Comparison of ENCODE assay signal across 18 cellular contexts in genomic region chr1:22123071-22123390, GRCh38. TPM values are rescaled to one million over a fixed set of nuclear protein-coding genes. Genes with fewer than 3 reads are reported as not detected.
A peak's percentile ranks its signal among the peaks of the same experiment; 100 is the strongest.
DNase-seq lines count a peak whose midpoint lies in the region; ATAC-seq and TF ChIP-seq lines count a peak whose summit lies in the region.
"Had no signal": no experiment of that assay in that cellular context is flagged by ENCODE, and none has a peak within 500 bp of the region (broad histone marks: within the 10 kb centered on the region; RNA-seq: fewer than 3 reads in every experiment).

No MANE protein-coding gene starts in this region.

- H3K27me3 Mint-ChIP-seq in mesothelial cell of epicardium (ENCODE audit: low read depth) = no peaks in the 10 kb centered on the region

- peaks cover 51% of the 10 kb centered on the region for H4K20me1 ChIP-seq in SK-N-SH (ENCODE audit: insufficient read depth)

- H3K9me3 ChIP-seq in SK-N-SH (no peaks in the 10 kb centered on the region), esophagus squamous epithelium (no peaks in the 10 kb centered on the region)
- H3K9me3 ChIP-seq: BLaER1 had no signal

- no peak overlapping the region for H3K4me2 ChIP-seq in SK-N-SH
- H3K4me2 ChIP-seq: BLaER1 had no signal

- WGBS in SK-N-SH (ENCODE audit: low lambda C conversion rate) = 79% methylated on average over 7 of the region's 8 CpGs
- WGBS in esophagus squamous epithelium, 2 donors = 43 to 80% methylated on average over 1 to 7 of the region's 8 CpGs

- H3K9ac ChIP-seq in SK-N-SH = no peak overlapping the region
- H3K9ac ChIP-seq: BLaER1 had no signal

- H3K9me2 ChIP-seq in SK-N-SH = no peaks in the 10 kb centered on the region

- no peak for TF ChIP-seq EP300 in SK-N-SH (IDR thresholded peaks at IDR 0.05; ENCODE audit: borderline replicate concordance in 1 of 2, low read depth in 1 of 2, low read length in 1 of 2)

- ATAC-seq in SK-N-SH treated with all-trans-retinoic acid at 6 μM for 48 hours = no peak
- ATAC-seq in HG03108 (IDR thresholded peaks at IDR 0.05; ENCODE audit: unreplicated experiment) = no peak
- ATAC-seq in GM18517 (IDR thresholded peaks at IDR 0.05; ENCODE audit: unreplicated experiment) = no peak
- ATAC-seq in GM21786 (IDR thresholded peaks at IDR 0.05; ENCODE audit: unreplicated experiment) = no peak
- ATAC-seq: K562 had no signal

- H3K4me3 Mint-ChIP-seq in mesothelial cell of epicardium = no peak overlapping the region

- no peak overlapping the region for H3K4me3 ChIP-seq in SK-N-SH (ENCODE audit: low read depth in 2 of 2, low read length in 1 of 2)
- no peak overlapping the region for H3K4me3 ChIP-seq in esophagus squamous epithelium
- H3K4me3 ChIP-seq: BLaER1, K562, SK-N-MC had no signal

- POLR2A ChIA-PET in SK-N-SH (lab: Yijun Ruan, JAX) = no interaction called here

- no peak overlapping the region for H2AFZ ChIP-seq in SK-N-SH (ENCODE audit: low read depth)

- H3K27ac Mint-ChIP-seq in mesothelial cell of epicardium = peak overlapping the region; percentile 86

- intact Hi-C loops in esophagus squamous epithelium (cut with DNase I) = loop anchor here (10.0 kb wide), 1 partner anchor 152 kb away; no protein-coding TSS in a partner anchor

- no peaks in the 10 kb centered on the region for H3K9me3 Mint-ChIP-seq in mesothelial cell of epicardium

- H3K27me3 ChIP-seq in SK-N-SH (ENCODE audit: insufficient read depth) (no peaks in the 10 kb centered on the region), esophagus squamous epithelium (no peaks in the 10 kb centered on the region)
- H3K27me3 ChIP-seq: BLaER1 had no signal

- no peaks in the 10 kb centered on the region for H3K36me3 Mint-ChIP-seq in mesothelial cell of epicardium

- CTCF ChIA-PET in SK-N-SH (lab: Yijun Ruan, JAX) = interaction anchor here (1.0 to 4.0 kb wide), 6 partner anchors 9 to 293 kb away, joined by 3 to 34 read pairs (median 5); no protein-coding TSS in a partner anchor

- H3K4me1 Mint-ChIP-seq in mesothelial cell of epicardium = peaks cover 25% of the 10 kb centered on the region

- no peak for TF ChIP-seq POLR2A in esophagus squamous epithelium (IDR thresholded peaks at IDR 0.05)

- H3K27ac ChIP-seq in SK-N-SH (ENCODE audit: low read depth in 2 of 2, low read length in 1 of 2) = peak overlapping the region in 1 of 2 experiments; percentile 74; a peak in 2 of 4 replicates
- peak overlapping the region in 3 of 4 donors; percentile 51 to 64 (median 56) for H3K27ac ChIP-seq in esophagus squamous epithelium
- H3K27ac ChIP-seq: 22Rv1, BLaER1, SK-N-MC had no signal

- peak; percentile 22 for DNase-seq in SK-N-SH
- no peak for DNase-seq in esophagus squamous epithelium (lab: John Stamatoyannopoulos, UW)
- no peak for DNase-seq in mesothelial cell of epicardium (ENCODE audit: low spot score in 2 of 2, unreplicated experiment in 2 of 2)
- no peak for DNase-seq in activated CD4-positive, alpha-beta T cell treated with anti-CD3 and anti-CD28 coated beads, Interleukin-2, amount 50 U/mL, for 48 hours
- DNase-seq: DMS 273 treated with DMSO at 0.1 percent for 48 hours; NCI-H1694; NCI-H2107; NCI-H345; NCI-H526 treated with DMSO at 0.1 percent for 48 hours; NK-92 treated with Interleukin-12 subunit alpha and Interleukin-12 subunit beta, amount 100 ng/mL, for 24 hours had no signal

- TF ChIP-seq CTCF in SK-N-SH (IDR thresholded peaks at IDR 0.05) (no peak), esophagus squamous epithelium (IDR thresholded peaks at IDR 0.05) (no peak), mesothelial cell of epicardium (IDR thresholded peaks at IDR 0.05; ENCODE audit: unreplicated experiment) (no peak)

- no peak for TF ChIP-seq RAD21 in SK-N-SH (IDR thresholded peaks at IDR 0.05; ENCODE audit: low read length)

- H3K79me2 ChIP-seq in SK-N-SH (ENCODE audit: insufficient read depth) = no peaks in the 10 kb centered on the region

- peaks cover 1 to 10% of the 10 kb centered on the region in 2 experiments for H3K36me3 ChIP-seq in SK-N-SH (replicated peaks in 1 of 2; ENCODE audit: control insufficient read depth in 1 of 2, insufficient read depth in 2 of 2, low read length in 1 of 2)
- peaks cover 0 to 50% (median 0%) of the 10 kb centered on the region in 3 donors for H3K36me3 ChIP-seq in esophagus squamous epithelium

- no peaks in the 10 kb centered on the region for H3F3A ChIP-seq in SK-N-SH (replicated peaks; ENCODE audit: insufficient read depth)

- H3K4me1 ChIP-seq in SK-N-SH (ENCODE audit: control insufficient read depth in 1 of 2, insufficient read depth in 2 of 2, low read depth in 1 of 2, low read length in 1 of 2) (peaks cover 0 to 29% of the 10 kb centered on the region in 2 experiments; a peak in 1 of 4 replicates), esophagus squamous epithelium (peaks cover 11 to 57% (median 15%) of the 10 kb centered on the region in 3 donors)

TF ChIP-seq in SK-N-SH, 30 proteins besides CTCF, POLR2A, EP300 and RAD21:
- TF ChIP-seq JUND (IDR thresholded peaks at IDR 0.05) = no peak
- no peak for TF ChIP-seq GATA2 (CRISPR knock-in tag; IDR thresholded peaks at IDR 0.05)
- TF ChIP-seq RCOR1 (IDR thresholded peaks at IDR 0.05; ENCODE audit: low read length) = no peak
- TF ChIP-seq SMC3 (IDR thresholded peaks at IDR 0.05; ENCODE audit: low read depth, low read length) = no peak
- no peak for TF ChIP-seq NFIC (IDR thresholded peaks at IDR 0.05; ENCODE audit: borderline replicate concordance)
- no peak for TF ChIP-seq MEF2A (IDR thresholded peaks at IDR 0.05; ENCODE audit: borderline replicate concordance, low read depth)
- no peak for TF ChIP-seq FOXM1 (IDR thresholded peaks at IDR 0.05; ENCODE audit: low read depth)
- no peak for TF ChIP-seq IRF3 (IDR thresholded peaks at IDR 0.05; ENCODE audit: low read depth, low read length)
- TF ChIP-seq POLR2AphosphoS5 (IDR thresholded peaks at IDR 0.05; ENCODE audit: low read depth, low read length) = no peak
- no peak for TF ChIP-seq FOSL2 (IDR thresholded peaks at IDR 0.05; ENCODE audit: borderline replicate concordance, low read depth)
- no peak for TF ChIP-seq USF1 (IDR thresholded peaks at IDR 0.05; ENCODE audit: borderline replicate concordance, low read depth)

TF ChIP-seq in SK-N-SH treated with all-trans-retinoic acid at 6 μM for 48 hours, 23 proteins besides CTCF, POLR2A, EP300 and RAD21:
- TF ChIP-seq POU6F1 (CRISPR knock-in tag; IDR thresholded peaks at IDR 0.05; ENCODE audit: borderline replicate concordance, low read depth) = no peak
- TF ChIP-seq ZNF8 (CRISPR knock-in tag; IDR thresholded peaks at IDR 0.05) = no peak
- no peak for TF ChIP-seq ESRRG (CRISPR knock-in tag; IDR thresholded peaks at IDR 0.05)
- no peak for TF ChIP-seq TCF4 (CRISPR knock-in tag; IDR thresholded peaks at IDR 0.05; ENCODE audit: borderline replicate concordance)
TF ChIP-seq in SK-N-SH treated with all-trans-retinoic acid at 6 μM for 48 hours: peak in this region for 0.

RNA-seq across cellular contexts. Expression of gene WNT4, which starts 19.9 kb away (rescaled TPM):
- polyA plus RNA-seq in SK-N-SH (2012; rRNA removed) = 0.03 and 0.08 TPM in 2 replicates
- polyA plus RNA-seq in SK-N-SH (2012; cell fraction: cytosol; rRNA removed) = 0.01 and 0.05 TPM in 2 replicates
- 0.02 and 0.23 TPM in 2 replicates for polyA plus RNA-seq in SK-N-SH (2012; cell fraction: nucleus; rRNA removed)
- total RNA-seq in esophagus squamous epithelium = 10 to 100 TPM in 1 of 4 donors, 1 to 10 TPM in 3; 4.8 to 11.9 (median 6.6) TPM
- 34.9 to 41.2 TPM (median 38.7 TPM) in 3 replicates for total RNA-seq in mesothelial cell of epicardium
- total RNA-seq: K562 had no signal
